Comparison of ENCODE assay signal across 15 cellular contexts in the genomic region with DNA sequence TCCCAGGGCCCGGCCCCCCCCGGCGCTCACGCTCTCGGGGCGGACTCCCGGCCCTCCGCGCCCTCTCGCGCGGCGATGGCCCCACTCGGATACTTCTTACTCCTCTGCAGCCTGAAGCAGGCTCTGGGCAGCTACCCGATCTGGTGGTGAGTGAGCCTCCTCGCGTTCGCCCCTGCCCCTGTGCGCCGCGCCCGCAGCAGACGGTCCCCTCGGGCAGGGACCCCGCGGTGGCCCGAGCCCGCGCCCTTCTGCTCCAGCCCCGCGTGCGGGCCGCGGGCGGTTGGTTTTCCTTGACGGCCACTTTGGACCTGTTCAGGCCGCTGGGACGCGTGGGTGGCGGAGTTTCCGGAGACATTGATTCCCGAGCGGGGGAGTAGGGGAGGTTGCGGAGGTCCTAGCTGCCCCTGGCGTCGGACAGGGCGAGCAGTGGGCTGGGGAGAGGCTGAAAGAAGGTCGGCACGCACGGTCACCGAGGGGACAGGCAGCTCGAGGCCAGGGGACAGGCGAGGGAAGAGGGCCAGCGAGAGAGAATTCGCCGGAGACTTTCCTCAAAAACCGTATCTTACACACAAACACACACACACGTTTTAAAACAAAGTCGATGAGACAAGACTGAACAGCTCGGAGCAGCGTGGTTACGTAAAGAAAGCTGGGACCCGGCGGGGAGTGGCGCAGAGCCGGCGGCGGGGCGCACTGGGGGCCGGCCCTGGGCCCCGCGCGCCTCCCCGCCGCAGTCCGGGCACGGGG. TPM values are rescaled to one million over a fixed set of nuclear protein-coding genes. Genes with fewer than 3 reads are reported as not detected.
DNase-seq lines count a peak whose midpoint lies in the region; ATAC-seq and TF ChIP-seq lines count a peak whose summit lies in the region.
"Had no signal": no experiment of that assay in that cellular context is flagged by ENCODE, and none has a peak within 500 bp of the region (broad histone marks: within the 10 kb centered on the region; RNA-seq: fewer than 3 reads in every experiment).

No MANE protein-coding gene starts in this region.

- H3K4me3 Mint-ChIP-seq in glutamatergic neuron (ENCODE audit: unreplicated experiment): peak overlapping the region; percentile 34

- intact Hi-C loops in prostate gland (cut with DNase I): no loop called here

- H3K27ac ChIP-seq in RWPE2 (ENCODE audit: poor library complexity, severe bottlenecking): no peak overlapping the region
- peak overlapping the region; percentile 53 to 72 for H3K27ac ChIP-seq in prostate gland
- H3K27ac ChIP-seq: 22Rv1 had no signal

- no peak overlapping the region for H3K27ac Mint-ChIP-seq in glutamatergic neuron (ENCODE audit: unreplicated experiment)

- H3K9me3 ChIP-seq in RWPE2 (ENCODE audit: severe bottlenecking) (no peaks in the 10 kb centered on the region), prostate gland (no peaks in the 10 kb centered on the region)

- peaks cover 29% of the 10 kb centered on the region for H3K27me3 Mint-ChIP-seq in glutamatergic neuron (ENCODE audit: unreplicated experiment)

- H3K4me1 ChIP-seq in RWPE2 (ENCODE audit: insufficient read depth, poor library complexity, severe bottlenecking): peaks cover 3% of the 10 kb centered on the region
- no peaks in the 10 kb centered on the region for H3K4me1 ChIP-seq in prostate gland (replicated peaks)

- 2% methylated on average over 64 of the region's 77 CpGs for WGBS in prostate gland

- ATAC-seq in RWPE2 (ENCODE audit: low read depth) (peak; percentile 25; the same call in 1 of the 3 replicates), GM18517 (IDR thresholded peaks at IDR 0.05; ENCODE audit: unreplicated experiment) (no peak)

- no peak for TF ChIP-seq POLR2A in prostate gland (IDR thresholded peaks at IDR 0.05)

- no peaks in the 10 kb centered on the region for H3K36me3 Mint-ChIP-seq in glutamatergic neuron (ENCODE audit: unreplicated experiment)

- H3K4me1 Mint-ChIP-seq in glutamatergic neuron (ENCODE audit: low read depth, unreplicated experiment): no peaks in the 10 kb centered on the region

- TF ChIP-seq CTCF in RWPE2 (IDR thresholded peaks at IDR 0.05; ENCODE audit: poor library complexity, severe bottlenecking) (no peak), glutamatergic neuron (IDR thresholded peaks at IDR 0.05; ENCODE audit: partially characterized antibody, unreplicated experiment) (no peak), prostate gland (IDR thresholded peaks at IDR 0.05) (no peak)

- DNase-seq in DMS 273 (lab: John Stamatoyannopoulos, UW; ENCODE audit: unreplicated experiment) (peak; percentile 52), DMS 273 treated with DMSO at 0.1 percent for 48 hours (lab: John Stamatoyannopoulos, UW) (no peak), RWPE2 (ENCODE audit: low spot score) (no peak), glutamatergic neuron (no peak), prostate gland (ENCODE audit: low spot score) (no peak), SW480 (ENCODE audit: low spot score) (no peak), T-helper 9 cell (no peak)
- DNase-seq: activated T-cell treated with anti-CD3 and anti-CD28 coated beads for 4 hours, cortex of kidney, GF-D8, hippocampal formation, NCI-H1048, SIG-M5 had no signal

- H3K27me3 ChIP-seq in RWPE2 (ENCODE audit: insufficient read depth, poor library complexity, severe bottlenecking): peaks cover 13% of the 10 kb centered on the region
- H3K27me3 ChIP-seq in prostate gland (replicated peaks; ENCODE audit: insufficient read depth): peaks cover 3% of the 10 kb centered on the region

- H3K36me3 ChIP-seq in RWPE2 (ENCODE audit: low read depth) (no peaks in the 10 kb centered on the region), prostate gland (no peaks in the 10 kb centered on the region)

- H3K4me3 ChIP-seq in RWPE2 (ENCODE audit: severe bottlenecking) (peak overlapping the region; percentile 21), prostate gland (peak overlapping the region; percentile 22 to 30)

- H3K9me3 Mint-ChIP-seq in glutamatergic neuron (ENCODE audit: unreplicated experiment): peaks cover 2% of the 10 kb centered on the region

RNA-seq across cellular contexts. Expression of a gene that starts 0.4 kb away (rescaled TPM):
- total RNA-seq in glutamatergic neuron (ENCODE audit: unreplicated experiment) (not detected), prostate gland (1 to 10 TPM; 2.4 to 4.8 TPM)

RNA-seq across cellular contexts. Expression of a gene that starts 59.5 kb away (rescaled TPM):
- total RNA-seq in glutamatergic neuron (ENCODE audit: unreplicated experiment): 13.8 TPM
- 1 to 10 TPM; 1.4 to 2.0 TPM for total RNA-seq in prostate gland
